In the genomic region with DNA sequence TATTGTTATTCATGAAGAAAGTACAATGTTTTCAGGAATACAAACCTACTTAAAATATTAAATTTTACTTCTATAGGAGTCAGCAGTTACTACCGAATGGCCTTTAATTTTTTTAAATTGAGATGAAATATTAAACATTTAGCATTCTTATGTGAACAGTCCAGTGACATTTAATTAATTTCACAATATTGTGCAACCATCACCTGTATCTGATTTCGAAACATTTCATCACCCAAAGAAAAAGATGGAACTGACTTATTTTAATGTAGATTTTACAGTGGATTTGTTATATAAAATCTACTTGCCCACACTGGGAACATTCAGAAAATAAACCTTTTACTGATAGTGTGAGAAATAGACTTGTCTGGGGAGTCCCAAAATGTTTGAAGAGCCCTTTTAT, we compare ENCODE assay signal across 23 cellular contexts.
DNase-seq lines count a peak whose midpoint lies in the region; ATAC-seq, FAIRE-seq and TF ChIP-seq lines count a peak whose summit lies in the region.
"Had no signal": no experiment of that assay in that cellular context is flagged by ENCODE, and none has a peak within 500 bp of the region (broad histone marks: within the 10 kb centered on the region; RNA-seq: fewer than 3 reads in every experiment).

No MANE protein-coding gene starts in this region.

- H3K36me3 ChIP-seq in breast epithelium (no peaks in the 10 kb centered on the region), IMR-90 (ENCODE audit: control insufficient read depth, insufficient read depth, low read length) (no peaks in the 10 kb centered on the region), bronchial epithelial cell (ENCODE audit: control insufficient read depth, insufficient read depth, low read length) (no peaks in the 10 kb centered on the region), Caco-2 (ENCODE audit: control insufficient read depth, insufficient read depth, low read length) (no peaks in the 10 kb centered on the region)
- H3K36me3 ChIP-seq: BE2C; BLaER1 treated with 17β-estradiol and CSF1 and Interleukin-3, amounts not matched to agents 10 nM and 100 nM; HAP-1 had no signal

- peak; percentile 16 for DNase-seq in MCF 10A (ENCODE audit: unreplicated experiment)
- DNase-seq in breast epithelium (ENCODE audit: low spot score in 2 of 2), result no peak
- DNase-seq in IMR-90, result no peak
- DNase-seq in bronchial epithelial cell (ENCODE audit: low read depth), result peak; percentile 1
- no peak for DNase-seq in Caco-2
- no peak for DNase-seq in activated naive CD4-positive, alpha-beta T cell (lab: John Stamatoyannopoulos, UW)
- DNase-seq: 8988T; ACHN; AML-193; BE2C; Calu3; CD4-positive, alpha-beta T cell; CD8-positive, alpha-beta memory T cell; DMS153; DND-41; GOT3; HFFc6 had no signal

- POLR2A ChIA-PET in MCF 10A (lab: Yijun Ruan, JAX) (no interaction called here), IMR-90 (lab: Charles Lee; ENCODE audit: unreplicated experiment) (no interaction called here), Caco-2 (lab: Charles Lee) (no interaction called here)

- H3K27ac Mint-ChIP-seq in MCF 10A (ENCODE audit: low read depth, unreplicated experiment) (no peak overlapping the region), Caco-2 (ENCODE audit: unreplicated experiment) (no peak overlapping the region)
- H3K27ac Mint-ChIP-seq: CD14-positive monocyte; CD4-positive, alpha-beta T cell; CD8-positive, alpha-beta memory T cell; HFFc6 had no signal

- BruUV-seq in MCF 10A (replicated peaks; lab: Mats Ljungman, UMichigan) (no TSS peak), IMR-90 (replicated peaks; lab: Mats Ljungman, UMichigan) (no TSS peak), Caco-2 (replicated peaks; lab: Mats Ljungman, UMichigan) (no TSS peak)

- no peaks in the 10 kb centered on the region for H3K9me1 ChIP-seq in IMR-90 (ENCODE audit: insufficient read depth, low read length)

- no peak overlapping the region for H3K27ac ChIP-seq in breast epithelium
- no peak overlapping the region for H3K27ac ChIP-seq in IMR-90 (ENCODE audit: insufficient read depth, low read length)
- H3K27ac ChIP-seq: A549; BLaER1 treated with 17β-estradiol and CSF1 and Interleukin-3, amounts not matched to agents 10 nM and 100 nM had no signal

- H3K9me3 ChIP-seq in breast epithelium (no peaks in the 10 kb centered on the region), IMR-90 (ENCODE audit: control insufficient read depth, insufficient read depth, low read length) (peaks cover 2% of the 10 kb centered on the region; the same call in 1 of the 2 replicates), Caco-2 (no peaks in the 10 kb centered on the region)
- H3K9me3 ChIP-seq: A549; BE2C; BLaER1 treated with 17β-estradiol and CSF1 and Interleukin-3, amounts not matched to agents 10 nM and 100 nM; HAP-1 had no signal

- TF ChIP-seq CTCF in MCF 10A (IDR thresholded peaks at IDR 0.05; ENCODE audit: unreplicated experiment) (no peak), breast epithelium (IDR thresholded peaks at IDR 0.05) (no peak), IMR-90 (conservative IDR thresholded peaks at IDR 0.05; ENCODE audit: low read depth, low read length) (no peak), bronchial epithelial cell (IDR thresholded peaks at IDR 0.05; ENCODE audit: insufficient read depth, low read length, severe bottlenecking) (no peak), Caco-2 (IDR thresholded peaks at IDR 0.05; ENCODE audit: insufficient read depth in 1 of 2, low read depth in 1 of 2, low read length in 1 of 2, severe bottlenecking in 1 of 2, unreplicated experiment in 1 of 2) (no peak)

- no peaks in the 10 kb centered on the region for H3K27me3 ChIP-seq in breast epithelium
- no peaks in the 10 kb centered on the region for H3K27me3 ChIP-seq in IMR-90 (ENCODE audit: control insufficient read depth, insufficient read depth, low read length)
- no peaks in the 10 kb centered on the region for H3K27me3 ChIP-seq in bronchial epithelial cell (ENCODE audit: control insufficient read depth, insufficient read depth, low read length)
- H3K27me3 ChIP-seq in Caco-2 (replicated peaks; ENCODE audit: control insufficient read depth, insufficient read depth, low read length), result no peaks in the 10 kb centered on the region
- H3K27me3 ChIP-seq: BE2C; BLaER1 treated with 17β-estradiol and CSF1 and Interleukin-3, amounts not matched to agents 10 nM and 100 nM had no signal

- H3K4me2 ChIP-seq in IMR-90 (ENCODE audit: low read depth, low read length), result no peak overlapping the region
- H3K4me2 ChIP-seq: A549; BLaER1 treated with 17β-estradiol and CSF1 and Interleukin-3, amounts not matched to agents 10 nM and 100 nM had no signal

- H3K18ac ChIP-seq in IMR-90 (ENCODE audit: low read depth, low read length), result no peak overlapping the region

- no peak for TF ChIP-seq RAD21 in IMR-90 (IDR thresholded peaks at IDR 0.05; ENCODE audit: low read length)

- no peak for FAIRE-seq in bronchial epithelial cell (lab: Jason Lieb, UNC)
- FAIRE-seq: A549, GM12892, H54 had no signal

- H2BK15ac ChIP-seq in IMR-90 (ENCODE audit: low read depth, low read length), result no peak overlapping the region

- no peak overlapping the region for H2BK20ac ChIP-seq in IMR-90 (ENCODE audit: low read depth, low read length)

- H3K4me3 Mint-ChIP-seq in MCF 10A (ENCODE audit: unreplicated experiment) (no peak overlapping the region), Caco-2 (ENCODE audit: unreplicated experiment) (no peak overlapping the region)
- H3K4me3 Mint-ChIP-seq: CD14-positive monocyte; CD4-positive, alpha-beta T cell; CD8-positive, alpha-beta memory T cell; HFFc6 had no signal

- H4K5ac ChIP-seq in IMR-90 (ENCODE audit: low read depth, low read length), result no peak overlapping the region

- H4K8ac ChIP-seq in IMR-90 (ENCODE audit: low read depth in 2 of 2, low read length in 2 of 2), result no peak overlapping the region

- in situ Hi-C loops in IMR-90 (cut with MboI; ENCODE audit: low sequenced_read_pairs), result no loop called here

- no peaks in the 10 kb centered on the region for H3K36me3 Mint-ChIP-seq in MCF 10A (ENCODE audit: insufficient read depth, unreplicated experiment)
- H3K36me3 Mint-ChIP-seq in Caco-2 (ENCODE audit: insufficient read depth, unreplicated experiment), result no peaks in the 10 kb centered on the region
- H3K36me3 Mint-ChIP-seq: CD14-positive monocyte; CD8-positive, alpha-beta memory T cell had no signal

- no peak for TF ChIP-seq POLR2A in breast epithelium (IDR thresholded peaks at IDR 0.05)
- TF ChIP-seq POLR2A in IMR-90 (IDR thresholded peaks at IDR 0.05; ENCODE audit: low read depth, low read length), result no peak

- H3K9me3 Mint-ChIP-seq in MCF 10A (ENCODE audit: unreplicated experiment) (no peaks in the 10 kb centered on the region), Caco-2 (ENCODE audit: unreplicated experiment) (no peaks in the 10 kb centered on the region)

- no peak for ATAC-seq in IMR-90 (ENCODE audit: low read depth)
- ATAC-seq: A549 had no signal

- no peak overlapping the region for H2AK5ac ChIP-seq in IMR-90 (ENCODE audit: low read depth, low read length)

- H3K4me1 Mint-ChIP-seq in MCF 10A (ENCODE audit: insufficient read depth, unreplicated experiment), result no peaks in the 10 kb centered on the region
- H3K4me1 Mint-ChIP-seq in Caco-2 (ENCODE audit: low read depth, unreplicated experiment), result no peaks in the 10 kb centered on the region
- H3K4me1 Mint-ChIP-seq: CD14-positive monocyte; CD8-positive, alpha-beta memory T cell had no signal

- H3K14ac ChIP-seq in IMR-90 (replicated peaks; ENCODE audit: low read depth, low read length), result no peak overlapping the region

- no peaks in the 10 kb centered on the region for H3K79me1 ChIP-seq in IMR-90 (ENCODE audit: low read depth in 1 of 2, low read length in 2 of 2)

- H3K4me3 ChIP-seq in breast epithelium (no peak overlapping the region), IMR-90 (ENCODE audit: insufficient read depth, low read depth, low read length) (no peak overlapping the region), bronchial epithelial cell (ENCODE audit: low read depth, low read length) (no peak overlapping the region), Caco-2 (ENCODE audit: low read depth, low read length) (no peak overlapping the region)
- H3K4me3 ChIP-seq: A549; BLaER1 treated with 17β-estradiol and CSF1 and Interleukin-3, amounts not matched to agents 10 nM and 100 nM; HAP-1 had no signal

- no peak overlapping the region for H4K91ac ChIP-seq in IMR-90 (ENCODE audit: insufficient read depth, low read depth, low read length)

- H3K27me3 Mint-ChIP-seq in MCF 10A (ENCODE audit: insufficient read depth, unreplicated experiment), result peaks cover 2% of the 10 kb centered on the region
- no peaks in the 10 kb centered on the region for H3K27me3 Mint-ChIP-seq in Caco-2 (ENCODE audit: insufficient read depth, unreplicated experiment)
- H3K27me3 Mint-ChIP-seq: CD4-positive, alpha-beta T cell; CD8-positive, alpha-beta memory T cell had no signal

- H3K4me1 ChIP-seq in breast epithelium, result no peaks in the 10 kb centered on the region
- H3K4me1 ChIP-seq in IMR-90 (ENCODE audit: control insufficient read depth, insufficient read depth, low read length), result no peaks in the 10 kb centered on the region
- H3K4me1 ChIP-seq in Caco-2, result no peaks in the 10 kb centered on the region
- H3K4me1 ChIP-seq: A549; BE2C; BLaER1 treated with 17β-estradiol and CSF1 and Interleukin-3, amounts not matched to agents 10 nM and 100 nM; HAP-1 had no signal

- H3K9ac ChIP-seq in IMR-90 (ENCODE audit: low read depth, low read length), result no peak overlapping the region
- H3K9ac ChIP-seq: BLaER1 treated with 17β-estradiol and CSF1 and Interleukin-3, amounts not matched to agents 10 nM and 100 nM had no signal

- CTCF ChIA-PET in MCF 10A (lab: Yijun Ruan, JAX), result no interaction called here
- CTCF ChIA-PET in IMR-90 (lab: Yijun Ruan, JAX), result no interaction called here
- CTCF ChIA-PET in Caco-2 (lab: Charles Lee), result no interaction called here

- intact Hi-C loops in MCF 10A (cut with micrococcal nuclease) (no loop called here), breast epithelium (cut with DNase I; ENCODE audit: low total_unique reads) (no loop called here), IMR-90 (cut with micrococcal nuclease) (no loop called here), Caco-2 (cut with micrococcal nuclease; ENCODE audit: unreplicated experiment) (no loop called here)

- H2AFZ ChIP-seq in IMR-90 (replicated peaks; ENCODE audit: low read length, poor library complexity), result no peak overlapping the region

- no CpG with 5 or more reads among the region's 2 CpGs for WGBS in IMR-90 (ENCODE audit: extremely low coverage in 2 of 2, insufficient read length in 1 of 2), 2 experiments

- no peak overlapping the region for H2AK9ac ChIP-seq in IMR-90 (replicated peaks; ENCODE audit: low read depth, low read length, poor library complexity)

- no peaks in the 10 kb centered on the region for H4K20me1 ChIP-seq in IMR-90 (ENCODE audit: insufficient read depth, low read length)
- H4K20me1 ChIP-seq: BLaER1 treated with 17β-estradiol and CSF1 and Interleukin-3, amounts not matched to agents 10 nM and 100 nM had no signal

- H3K56ac ChIP-seq in IMR-90 (ENCODE audit: extremely low read depth, insufficient read depth, low read length), result no peak overlapping the region

- H2BK5ac ChIP-seq in IMR-90 (ENCODE audit: low read depth, low read length, poor library complexity, severe bottlenecking), result no peak overlapping the region

- no peak overlapping the region for H3K23ac ChIP-seq in IMR-90 (ENCODE audit: low read depth, low read length)

- dilution Hi-C loops in IMR-90 (cut with HindIII; ENCODE audit: low sequenced_read_pairs, unreplicated experiment), result no loop called here

- no peak overlapping the region for H3K4ac ChIP-seq in IMR-90 (ENCODE audit: low read depth, low read length)

- no peak overlapping the region for H2BK120ac ChIP-seq in IMR-90 (ENCODE audit: low read depth, low read length)

Comparison
In these comparisons a context has a peak if more than half of its experiments do, and no peak if none do; other contexts are left out.
1. DNase-seq: peak in MCF 10A (single experiment) and bronchial epithelial cell (single experiment); none in breast epithelium (0 of 2), IMR-90 (single experiment), Caco-2 (0 of 2) and activated naive CD4-positive, alpha-beta T cell (0 of 4).